ENCODE assay signal across 20 cellular contexts in genomic region chr10:69634759-69635425, GRCh38. TPM values are rescaled to one million over a fixed set of nuclear protein-coding genes. Genes with fewer than 3 reads are reported as not detected.
A peak's percentile ranks its signal among the peaks of the same experiment; 100 is the strongest.
DNase-seq lines count a peak whose midpoint lies in the region; ATAC-seq and TF ChIP-seq lines count a peak whose summit lies in the region.
"Had no signal": no experiment of that assay in that cellular context is flagged by ENCODE, and none has a peak within 500 bp of the region (broad histone marks: within the 10 kb centered on the region; RNA-seq: fewer than 3 reads in every experiment).

No MANE protein-coding gene starts in this region.

- peaks cover 3% of the 10 kb centered on the region for H3K27me3 Mint-ChIP-seq in osteocyte (ENCODE audit: unreplicated experiment)
- H3K27me3 Mint-ChIP-seq in type B pancreatic cell = no peaks in the 10 kb centered on the region

- H3K9me3 Mint-ChIP-seq in osteocyte (ENCODE audit: unreplicated experiment) (no peaks in the 10 kb centered on the region), type B pancreatic cell (no peaks in the 10 kb centered on the region)
- H3K9me3 Mint-ChIP-seq: CD8-positive, alpha-beta T cell had no signal

- ATAC-seq in activated CD4-positive, CD25-positive, alpha-beta regulatory T cell treated with anti-CD3 and anti-CD28 coated beads, Interleukin-2, amount 50 U/mL, for 24 hours = no peak
- ATAC-seq: CD8-positive, alpha-beta T cell; Panc1 had no signal

- H3K4me1 Mint-ChIP-seq in osteocyte (ENCODE audit: unreplicated experiment) = peaks cover 10% of the 10 kb centered on the region
- peaks cover 16% of the 10 kb centered on the region for H3K4me1 Mint-ChIP-seq in type B pancreatic cell (ENCODE audit: unreplicated experiment)

- peak; percentile 21 for DNase-seq in activated CD4-positive, CD25-positive, alpha-beta regulatory T cell treated with anti-CD3 and anti-CD28 coated beads, Interleukin-2, amount 50 U/mL, for 72 hours
- DNase-seq in ecto neural progenitor cell (ENCODE audit: low spot score) = peak; percentile 43
- DNase-seq in osteocyte (ENCODE audit: extremely low spot score, unreplicated experiment) = peak; percentile 73
- DNase-seq in type B pancreatic cell (ENCODE audit: extremely low spot score, unreplicated experiment) = peak; percentile 58
- DNase-seq in OCI-M2 (lab: John Stamatoyannopoulos, UW; ENCODE audit: unreplicated experiment) = no peak
- no peak for DNase-seq in central memory CD4-positive, alpha-beta T cell
- DNase-seq in NCI-H748 treated with DMSO at 0.1 percent for 48 hours (lab: John Stamatoyannopoulos, UW) = no peak
- DNase-seq: KBM-7, MG63, NCI-H1105 treated with DMSO at 0.1 percent for 48 hours, NCI-H146, NCI-H1930, NCI-H2107, NCI-H446 treated with DMSO at 0.1 percent for 48 hours, NCI-H526 treated with DMSO at 0.1 percent for 48 hours, SHP77 had no signal

- no peak for TF ChIP-seq CTCF in osteocyte (IDR thresholded peaks at IDR 0.05)
- TF ChIP-seq CTCF in type B pancreatic cell (conservative IDR thresholded peaks at IDR 0.05) = no peak

- H3K27ac Mint-ChIP-seq in osteocyte (ENCODE audit: unreplicated experiment) (no peak overlapping the region), type B pancreatic cell (no peak overlapping the region)
- H3K27ac Mint-ChIP-seq: B cell; CD8-positive, alpha-beta T cell had no signal

- no peaks in the 10 kb centered on the region for H3K36me3 Mint-ChIP-seq in osteocyte (ENCODE audit: unreplicated experiment)
- H3K36me3 Mint-ChIP-seq in type B pancreatic cell = no peaks in the 10 kb centered on the region

- no peak overlapping the region for H3K4me3 Mint-ChIP-seq in osteocyte (ENCODE audit: unreplicated experiment)
- no peak overlapping the region for H3K4me3 Mint-ChIP-seq in type B pancreatic cell
- H3K4me3 Mint-ChIP-seq: B cell; CD8-positive, alpha-beta T cell had no signal

RNA-seq across cellular contexts. Expression of gene FAM241B, which starts 4.8 kb away (rescaled TPM):
- total RNA-seq in osteocyte = 3.4 TPM in 2 replicates
- 8.8 and 9.8 TPM in 2 replicates for total RNA-seq in type B pancreatic cell (ENCODE audit: low replicate concordance)

Comparison
In these comparisons a context has a peak if more than half of its experiments do, and no peak if none do; other contexts are left out.
1. DNase-seq: peak in activated CD4-positive, CD25-positive, alpha-beta regulatory T cell treated with anti-CD3 and anti-CD28 coated beads, Interleukin-2, amount 50 U/mL, for 72 hours (single experiment), ecto neural progenitor cell (single experiment), osteocyte (single experiment) and type B pancreatic cell (single experiment); none in OCI-M2 (single experiment), central memory CD4-positive, alpha-beta T cell (single experiment) and NCI-H748 treated with DMSO at 0.1 percent for 48 hours (single experiment).